Comparison of ENCODE assay signal across 21 cellular contexts in genomic region chr2:117794668-117795067, GRCh38. TPM values are rescaled to one million over a fixed set of nuclear protein-coding genes. Genes with fewer than 3 reads are reported as not detected.
A peak's percentile ranks its signal among the peaks of the same experiment; 100 is the strongest.
DNase-seq lines count a peak whose midpoint lies in the region; ATAC-seq, FAIRE-seq and TF ChIP-seq lines count a peak whose summit lies in the region.
"Had no signal": no experiment of that assay in that cellular context is flagged by ENCODE, and none has a peak within 500 bp of the region (broad histone marks: within the 10 kb centered on the region; RNA-seq: fewer than 3 reads in every experiment).

No MANE protein-coding gene starts in this region.

- H2AFZ ChIP-seq in IMR-90 (replicated peaks; ENCODE audit: low read length, poor library complexity): no peak overlapping the region
- H2AFZ ChIP-seq in osteoblast (ENCODE audit: low read length): no peak overlapping the region

- CTCF ChIA-PET in IMR-90 (lab: Yijun Ruan, JAX) (interaction anchor here (1.0 to 1.4 kb wide), 2 partner anchors 8 to 20 kb away, joined by 4 to 6 read pairs; partner anchors contain the start of gene DDX18), Caco-2 (lab: Charles Lee) (no interaction called here)

- H3K4me1 ChIP-seq in IMR-90 (ENCODE audit: control insufficient read depth, insufficient read depth, low read length) (no peaks in the 10 kb centered on the region), osteoblast (ENCODE audit: insufficient read depth, low read length) (no peaks in the 10 kb centered on the region), Caco-2 (no peaks in the 10 kb centered on the region)
- H3K4me1 ChIP-seq: A549 had no signal

- intact Hi-C loops in IMR-90 (cut with micrococcal nuclease): no loop called here
- intact Hi-C loops in Caco-2 (cut with micrococcal nuclease; ENCODE audit: unreplicated experiment): no loop called here

- H3K4me2 ChIP-seq in IMR-90 (ENCODE audit: low read depth, low read length): no peak overlapping the region
- H3K4me2 ChIP-seq in osteoblast (ENCODE audit: insufficient read depth, low read length): no peak overlapping the region
- H3K4me2 ChIP-seq: A549 had no signal

- no peaks in the 10 kb centered on the region for H3K79me2 ChIP-seq in osteoblast (ENCODE audit: insufficient read depth, low read length)

- H3K18ac ChIP-seq in IMR-90 (ENCODE audit: low read depth, low read length): no peak overlapping the region

- H3K27me3 ChIP-seq in IMR-90 (ENCODE audit: control insufficient read depth, insufficient read depth, low read length) (no peaks in the 10 kb centered on the region), bronchial epithelial cell (ENCODE audit: control insufficient read depth, insufficient read depth, low read length) (no peaks in the 10 kb centered on the region), osteoblast (ENCODE audit: insufficient read depth, low read length) (no peaks in the 10 kb centered on the region), Caco-2 (replicated peaks; ENCODE audit: control insufficient read depth, insufficient read depth, low read length) (peaks cover 1% of the 10 kb centered on the region; the same call in 1 of the 2 replicates)

- no peaks in the 10 kb centered on the region for H3K4me1 Mint-ChIP-seq in Caco-2 (ENCODE audit: low read depth, unreplicated experiment)
- H3K4me1 Mint-ChIP-seq in stimulated activated naive B cell treated with anti-CD40 and anti-IgM and Interleukin-4, amounts not matched to agents 10 μg/mL and 1 μg/mL and 100 μg/mL, for 72 hours: no peaks in the 10 kb centered on the region

- H4K20me1 ChIP-seq in IMR-90 (ENCODE audit: insufficient read depth, low read length): no peaks in the 10 kb centered on the region
- no peaks in the 10 kb centered on the region for H4K20me1 ChIP-seq in osteoblast (ENCODE audit: insufficient read depth, low read length)

- no peak for ATAC-seq in IMR-90 (ENCODE audit: low read depth)
- no peak for ATAC-seq in stimulated activated naive B cell treated with anti-CD40 and anti-IgM and Interleukin-4, amounts not matched to agents 10 μg/mL and 1 μg/mL and 100 μg/mL, for 72 hours (replicated peaks)
- ATAC-seq: A549, GM12878, Right ventricle myocardium inferior had no signal

- no peaks in the 10 kb centered on the region for H3K36me3 ChIP-seq in IMR-90 (ENCODE audit: control insufficient read depth, insufficient read depth, low read length)
- no peaks in the 10 kb centered on the region for H3K36me3 ChIP-seq in bronchial epithelial cell (ENCODE audit: control insufficient read depth, insufficient read depth, low read length)
- H3K36me3 ChIP-seq in osteoblast (ENCODE audit: insufficient read depth, low read length): no peaks in the 10 kb centered on the region
- H3K36me3 ChIP-seq in Caco-2 (ENCODE audit: control insufficient read depth, insufficient read depth, low read length): no peaks in the 10 kb centered on the region

- H3K9me3 ChIP-seq in IMR-90 (ENCODE audit: control insufficient read depth, insufficient read depth, low read length) (no peaks in the 10 kb centered on the region), osteoblast (ENCODE audit: low read depth, low read length) (no peaks in the 10 kb centered on the region), Caco-2 (no peaks in the 10 kb centered on the region)
- H3K9me3 ChIP-seq: A549 had no signal

- BruUV-seq in IMR-90 (replicated peaks; lab: Mats Ljungman, UMichigan) (no TSS peak), Caco-2 (replicated peaks; lab: Mats Ljungman, UMichigan) (no TSS peak)

- no peak overlapping the region for H2AK5ac ChIP-seq in IMR-90 (ENCODE audit: low read depth, low read length)

- dilution Hi-C loops in IMR-90 (cut with HindIII; ENCODE audit: low sequenced_read_pairs, unreplicated experiment): no loop called here

- no CpG with 5 or more reads among the region's 2 CpGs for WGBS in IMR-90 (ENCODE audit: extremely low coverage in 2 of 2, insufficient read length in 1 of 2), 2 experiments

- H2AK9ac ChIP-seq in IMR-90 (replicated peaks; ENCODE audit: low read depth, low read length, poor library complexity): no peak overlapping the region

- H3K23ac ChIP-seq in IMR-90 (ENCODE audit: low read depth, low read length): no peak overlapping the region

- DNase-seq in COLO829 (ENCODE audit: low spot score) (peak; percentile 18), IMR-90 (peak; percentile 27), bronchial epithelial cell (ENCODE audit: low read depth) (peak; percentile 44), osteoblast (ENCODE audit: insufficient read length, low spot score, missing footprints) (peak; percentile 73), NCI-H2196 (lab: John Stamatoyannopoulos, UW; ENCODE audit: unreplicated experiment) (no peak), Caco-2 (no peak)
- no peak for DNase-seq in stimulated activated naive B cell treated with anti-CD40 and anti-IgM and Interleukin-4, amounts not matched to agents 10 μg/mL and 1 μg/mL and 100 μg/mL, for 72 hours
- DNase-seq: AML-193, DMS 273 treated with DMSO at 0.1 percent for 48 hours, DND-41, GF-D8, KBM-7, NCI-H1105 treated with DMSO at 0.1 percent for 48 hours, NCI-H1694, NCI-H2107, NCI-H2227 treated with DMSO at 0.1 percent for 48 hours, NCI-H524 had no signal

- H3K36me3 Mint-ChIP-seq in Caco-2 (ENCODE audit: insufficient read depth, unreplicated experiment): no peaks in the 10 kb centered on the region
- H3K36me3 Mint-ChIP-seq in stimulated activated naive B cell treated with anti-CD40 and anti-IgM and Interleukin-4, amounts not matched to agents 10 μg/mL and 1 μg/mL and 100 μg/mL, for 72 hours: peaks cover 0 to 5% of the 10 kb centered on the region in 2 donors

- no peak for FAIRE-seq in bronchial epithelial cell (lab: Jason Lieb, UNC)
- FAIRE-seq: A549, GM12878 had no signal

- H3K79me1 ChIP-seq in IMR-90 (ENCODE audit: low read depth in 1 of 2, low read length in 2 of 2): no peaks in the 10 kb centered on the region

- peaks cover 13% of the 10 kb centered on the region for H3K27me3 Mint-ChIP-seq in Caco-2 (ENCODE audit: insufficient read depth, unreplicated experiment)
- peaks cover 18 to 60% of the 10 kb centered on the region in 2 donors for H3K27me3 Mint-ChIP-seq in stimulated activated naive B cell treated with anti-CD40 and anti-IgM and Interleukin-4, amounts not matched to agents 10 μg/mL and 1 μg/mL and 100 μg/mL, for 72 hours

- H3K56ac ChIP-seq in IMR-90 (ENCODE audit: extremely low read depth, insufficient read depth, low read length): no peak overlapping the region

- H3K4me3 ChIP-seq in IMR-90 (ENCODE audit: insufficient read depth, low read depth, low read length): no peak overlapping the region
- H3K4me3 ChIP-seq in bronchial epithelial cell (ENCODE audit: low read depth, low read length): no peak overlapping the region
- H3K4me3 ChIP-seq in osteoblast (ENCODE audit: insufficient read depth, low read length): no peak overlapping the region
- H3K4me3 ChIP-seq in Caco-2 (ENCODE audit: low read depth, low read length): no peak overlapping the region
- H3K4me3 ChIP-seq: A549, GM12878 had no signal

- in situ Hi-C loops in IMR-90 (cut with MboI; ENCODE audit: low sequenced_read_pairs): no loop called here

- H2BK5ac ChIP-seq in IMR-90 (ENCODE audit: low read depth, low read length, poor library complexity, severe bottlenecking): no peak overlapping the region

- no peak overlapping the region for H4K5ac ChIP-seq in IMR-90 (ENCODE audit: low read depth, low read length)

- H4K8ac ChIP-seq in IMR-90 (ENCODE audit: low read depth in 2 of 2, low read length in 2 of 2): no peak overlapping the region

- no peak overlapping the region for H2BK15ac ChIP-seq in IMR-90 (ENCODE audit: low read depth, low read length)

- no peak for TF ChIP-seq RAD21 in IMR-90 (IDR thresholded peaks at IDR 0.05; ENCODE audit: low read length)

- H4K91ac ChIP-seq in IMR-90 (ENCODE audit: insufficient read depth, low read depth, low read length): no peak overlapping the region

- no peak overlapping the region for H3K4me3 Mint-ChIP-seq in Caco-2 (ENCODE audit: unreplicated experiment)
- no peak overlapping the region for H3K4me3 Mint-ChIP-seq in stimulated activated naive B cell treated with anti-CD40 and anti-IgM and Interleukin-4, amounts not matched to agents 10 μg/mL and 1 μg/mL and 100 μg/mL, for 72 hours

- no peak overlapping the region for H2BK20ac ChIP-seq in IMR-90 (ENCODE audit: low read depth, low read length)

- no peak overlapping the region for H2BK120ac ChIP-seq in IMR-90 (ENCODE audit: low read depth, low read length)

- H3K27ac Mint-ChIP-seq in Caco-2 (ENCODE audit: unreplicated experiment): no peak overlapping the region
- no peak overlapping the region for H3K27ac Mint-ChIP-seq in stimulated activated naive B cell treated with anti-CD40 and anti-IgM and Interleukin-4, amounts not matched to agents 10 μg/mL and 1 μg/mL and 100 μg/mL, for 72 hours

- no peak for TF ChIP-seq POLR2A in IMR-90 (IDR thresholded peaks at IDR 0.05; ENCODE audit: low read depth, low read length)

- H3K9me1 ChIP-seq in IMR-90 (ENCODE audit: insufficient read depth, low read length): no peaks in the 10 kb centered on the region

- TF ChIP-seq CTCF in IMR-90 (conservative IDR thresholded peaks at IDR 0.05; ENCODE audit: low read depth, low read length) (no peak), bronchial epithelial cell (IDR thresholded peaks at IDR 0.05; ENCODE audit: insufficient read depth, low read length, severe bottlenecking) (no peak), osteoblast (IDR thresholded peaks at IDR 0.05; ENCODE audit: extremely low read depth, low read depth, low read length) (no peak), Caco-2 (IDR thresholded peaks at IDR 0.05; ENCODE audit: insufficient read depth in 1 of 2, low read depth in 1 of 2, low read length in 1 of 2, severe bottlenecking in 1 of 2, unreplicated experiment in 1 of 2) (no peak)

- no peak overlapping the region for H3K9ac ChIP-seq in IMR-90 (ENCODE audit: low read depth, low read length)

- H3K14ac ChIP-seq in IMR-90 (replicated peaks; ENCODE audit: low read depth, low read length): no peak overlapping the region

- H3K4ac ChIP-seq in IMR-90 (ENCODE audit: low read depth, low read length): no peak overlapping the region

- H3K27ac ChIP-seq in IMR-90 (ENCODE audit: insufficient read depth, low read length) (no peak overlapping the region), osteoblast (ENCODE audit: low read depth, low read length) (no peak overlapping the region)
- H3K27ac ChIP-seq: A549, C4-2B had no signal

- H3K9me3 Mint-ChIP-seq in Caco-2 (ENCODE audit: unreplicated experiment): no peaks in the 10 kb centered on the region
- peaks cover 6 to 8% of the 10 kb centered on the region in 2 donors for H3K9me3 Mint-ChIP-seq in stimulated activated naive B cell treated with anti-CD40 and anti-IgM and Interleukin-4, amounts not matched to agents 10 μg/mL and 1 μg/mL and 100 μg/mL, for 72 hours

- POLR2A ChIA-PET in IMR-90 (lab: Charles Lee; ENCODE audit: unreplicated experiment): no interaction called here
- POLR2A ChIA-PET in Caco-2 (lab: Charles Lee): no interaction called here

TF ChIP-seq in IMR-90, 13 proteins besides CTCF, POLR2A, EP300 and RAD21:
- TF ChIP-seq SMC3 (IDR thresholded peaks at IDR 0.05; ENCODE audit: low read depth, low read length): no peak

RNA-seq across cellular contexts. Expression of gene DDX18, which starts 19.8 kb away (rescaled TPM):
- 68.3 and 69.9 TPM in 2 replicates for total RNA-seq in IMR-90 (2012; rRNA removed)
- 30.2 and 34.6 TPM in 2 replicates for polyA plus RNA-seq in IMR-90 (2012; rRNA removed)
- polyA plus RNA-seq in IMR-90 (2012; cell fraction: cytosol; rRNA removed): 7.0 and 8.2 TPM in 2 replicates
- 6.7 and 49.9 TPM in 2 replicates for polyA plus RNA-seq in IMR-90 (2012; cell fraction: nucleus; rRNA removed; ENCODE audit: low replicate concordance)
- total RNA-seq in bronchial epithelial cell: 50.6 and 74.8 TPM in 2 replicates
- 44.2 and 44.5 TPM in 2 replicates for total RNA-seq in osteoblast
- total RNA-seq in Caco-2 (2022): 99.0 and 103 TPM in 2 replicates

Comparison
In these comparisons a context has a peak if more than half of its experiments do, and no peak if none do; other contexts are left out.
1. DNase-seq: peak in COLO829 (single experiment), IMR-90 (single experiment), bronchial epithelial cell (single experiment) and osteoblast (single experiment); none in NCI-H2196 (single experiment), Caco-2 (0 of 2) and stimulated activated naive B cell treated with anti-CD40 and anti-IgM and Interleukin-4, amounts not matched to agents 10 μg/mL and 1 μg/mL and 100 μg/mL, for 72 hours (single experiment).